Comparison of ENCODE assay signal across 8 cellular contexts in the genomic region with DNA sequence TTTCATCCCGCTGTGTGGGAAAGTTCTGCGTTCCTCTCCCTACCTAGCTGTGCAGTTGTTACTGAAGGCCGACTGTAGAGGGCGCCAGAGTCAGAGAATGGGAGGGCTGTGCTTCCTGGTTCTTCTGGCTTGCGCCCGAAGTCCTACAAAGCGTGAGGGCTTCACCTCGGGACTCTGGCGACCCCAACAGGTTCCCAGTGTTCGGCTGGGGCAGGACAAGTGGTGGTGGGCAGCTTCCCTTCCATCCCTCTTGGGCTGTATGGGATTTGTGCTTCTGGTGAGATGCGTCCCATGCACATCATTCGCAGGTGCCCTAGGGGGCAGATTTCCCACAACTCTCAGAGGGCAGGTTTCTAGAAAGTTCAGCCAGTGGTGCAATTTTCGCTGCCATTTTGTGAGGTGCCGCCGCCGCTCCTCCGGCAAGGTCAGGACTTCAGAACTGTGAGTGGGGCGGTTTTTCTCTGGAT. TPM values are rescaled to one million over a fixed set of nuclear protein-coding genes. Genes with fewer than 3 reads are reported as not detected.
DNase-seq lines count a peak whose midpoint lies in the region; ATAC-seq and TF ChIP-seq lines count a peak whose summit lies in the region.

No MANE protein-coding gene starts in this region.

- no peaks in the 10 kb centered on the region for H3K36me3 Mint-ChIP-seq in CD8-positive, alpha-beta memory T cell

- POLR2A ChIA-PET in CD8-positive, alpha-beta memory T cell (lab: Charles Lee): no interaction called here

- no peaks in the 10 kb centered on the region for H3K4me1 ChIP-seq in CD8-positive, alpha-beta memory T cell (ENCODE audit: insufficient read depth, low read length)
- H3K4me1 ChIP-seq in mammary epithelial cell (ENCODE audit: insufficient read depth, low read length): no peaks in the 10 kb centered on the region

- in situ Hi-C loops in mammary epithelial cell (cut with MboI; ENCODE audit: low sequenced_read_pairs in 2 of 2): no loop called here

- peak overlapping the region in 4 of 7 donors; percentile 0 to 37 (median 18) for H3K4me3 Mint-ChIP-seq in CD8-positive, alpha-beta memory T cell

- H3K4me1 Mint-ChIP-seq in CD8-positive, alpha-beta memory T cell: peaks cover 0 to 4% (median 0%) of the 10 kb centered on the region in 3 donors

- H2AFZ ChIP-seq in mammary epithelial cell (ENCODE audit: low read depth, low read length): no peak overlapping the region

- no peak overlapping the region for H3K4me2 ChIP-seq in mammary epithelial cell (ENCODE audit: insufficient read depth, low read depth, low read length)

- no TSS peak for BruUV-seq in mammary epithelial cell (replicated peaks; lab: Mats Ljungman, UMichigan)

- no peak overlapping the region for H3K27ac Mint-ChIP-seq in CD8-positive, alpha-beta memory T cell

- H4K20me1 ChIP-seq in mammary epithelial cell (ENCODE audit: insufficient read depth, low read length): no peaks in the 10 kb centered on the region

- peak; percentile 68 for ATAC-seq in GM21529 (IDR thresholded peaks at IDR 0.05; ENCODE audit: unreplicated experiment)
- ATAC-seq in HG02588 (IDR thresholded peaks at IDR 0.05; ENCODE audit: unreplicated experiment): no peak
- no peak for ATAC-seq in GM21360 (IDR thresholded peaks at IDR 0.05; ENCODE audit: unreplicated experiment)

- H3K27ac ChIP-seq in CD8-positive, alpha-beta memory T cell (ENCODE audit: low read depth, low read length): no peak overlapping the region
- no peak overlapping the region for H3K27ac ChIP-seq in mammary epithelial cell (ENCODE audit: insufficient read depth, low read depth, low read length)

- dilution Hi-C loops in mammary epithelial cell (cut with HindIII; ENCODE audit: low sequenced_read_pairs): no loop called here

- no peaks in the 10 kb centered on the region for H3K36me3 ChIP-seq in CD8-positive, alpha-beta memory T cell (ENCODE audit: insufficient read depth, low read length)
- no peaks in the 10 kb centered on the region for H3K36me3 ChIP-seq in mammary epithelial cell (ENCODE audit: insufficient read depth, low read length)

- H3K79me2 ChIP-seq in mammary epithelial cell (ENCODE audit: insufficient read depth, low read length): no peaks in the 10 kb centered on the region

- CTCF ChIA-PET in CD8-positive, alpha-beta memory T cell (lab: Charles Lee): no interaction called here
- CTCF ChIA-PET in mammary epithelial cell (lab: Charles Lee; ENCODE audit: low non-redundant PET): no interaction called here

- peaks cover 1 to 4% of the 10 kb centered on the region in 2 donors for H3K27me3 Mint-ChIP-seq in CD8-positive, alpha-beta memory T cell

- no peak overlapping the region for H3K9ac ChIP-seq in mammary epithelial cell (ENCODE audit: insufficient read depth, low read length)

- H3K27me3 ChIP-seq in CD8-positive, alpha-beta memory T cell (ENCODE audit: insufficient read depth, low read length, poor library complexity, severe bottlenecking): no peaks in the 10 kb centered on the region
- no peaks in the 10 kb centered on the region for H3K27me3 ChIP-seq in mammary epithelial cell (ENCODE audit: insufficient read depth, low read length)

- H3K4me3 ChIP-seq in CD8-positive, alpha-beta memory T cell (ENCODE audit: low read length): no peak overlapping the region
- no peak overlapping the region for H3K4me3 ChIP-seq in mammary epithelial cell (replicated peaks in 1 of 3; ENCODE audit: insufficient read depth in 1 of 3, low read depth in 2 of 3, low read length in 3 of 3)

- no peaks in the 10 kb centered on the region for H3K9me3 Mint-ChIP-seq in CD8-positive, alpha-beta memory T cell

- TF ChIP-seq CTCF in mammary epithelial cell (conservative IDR thresholded peaks at IDR 0.05 in 1 of 2, IDR thresholded peaks at IDR 0.05 in 1 of 2; ENCODE audit: extremely low read depth in 1 of 2, insufficient read depth in 1 of 2, low read depth in 1 of 2, low read length in 2 of 2): peak; percentile 21 to 40

- no peaks in the 10 kb centered on the region for H3K9me3 ChIP-seq in CD8-positive, alpha-beta memory T cell (ENCODE audit: low read length)
- no peaks in the 10 kb centered on the region for H3K9me3 ChIP-seq in mammary epithelial cell (replicated peaks; ENCODE audit: insufficient read depth, low read length)

- DNase-seq in CD8-positive, alpha-beta memory T cell: peak in 4 of 5 donors; percentile 1 to 40 (median 6)
- DNase-seq in RKO (ENCODE audit: low spot score) (peak; percentile 38), mammary epithelial cell (no peak), NCI-H1105 treated with DMSO at 0.1 percent for 48 hours (lab: John Stamatoyannopoulos, UW) (no peak)
- DNase-seq in stimulated activated CD4-positive, alpha-beta T cell treated with anti-CD3 and anti-CD28 coated beads, Interleukin-12 subunit alpha, Interleukin-12 subunit beta, amount 100 ng/mL, for 24 hours (ENCODE audit: low read depth in 2 of 2): peak; percentile 23 to 61

- 90% methylated on average over 12 of the region's 18 CpGs for whole genome bisulfite sequencing in mammary epithelial cell (ENCODE audit: low coverage, missing lambda C conversion rate)

- intact Hi-C loops in mammary epithelial cell (cut with micrococcal nuclease): no loop called here

RNA-seq across cellular contexts. Expression of a gene that starts 27.3 kb away (rescaled TPM):
- not detected for total RNA-seq in CD8-positive, alpha-beta memory T cell
- polyA plus RNA-seq in CD8-positive, alpha-beta memory T cell: not detected
- total RNA-seq in mammary epithelial cell: not detected
- not detected for polyA plus RNA-seq in mammary epithelial cell
- polyA minus RNA-seq in mammary epithelial cell: not detected

RNA-seq across cellular contexts. Expression of a gene that starts 27.3 kb away (rescaled TPM):
- not detected for total RNA-seq in CD8-positive, alpha-beta memory T cell
- polyA plus RNA-seq in CD8-positive, alpha-beta memory T cell: not detected
- total RNA-seq in mammary epithelial cell: not detected
- polyA plus RNA-seq in mammary epithelial cell: not detected
- polyA minus RNA-seq in mammary epithelial cell: not detected

RNA-seq across cellular contexts. Expression of a gene that starts 44.6 kb away (rescaled TPM):
- not detected for total RNA-seq in CD8-positive, alpha-beta memory T cell
- not detected for polyA plus RNA-seq in CD8-positive, alpha-beta memory T cell
- total RNA-seq in mammary epithelial cell: not detected
- polyA plus RNA-seq in mammary epithelial cell: not detected
- polyA minus RNA-seq in mammary epithelial cell: not detected

Comparison
In these comparisons a context has a peak if more than half of its experiments do, and no peak if none do; other contexts are left out.
1. DNase-seq: peak in CD8-positive, alpha-beta memory T cell (4 of 5), RKO (single experiment) and stimulated activated CD4-positive, alpha-beta T cell treated with anti-CD3 and anti-CD28 coated beads, Interleukin-12 subunit alpha, Interleukin-12 subunit beta, amount 100 ng/mL, for 24 hours (2 of 2); none in mammary epithelial cell (single experiment) and NCI-H1105 treated with DMSO at 0.1 percent for 48 hours (single experiment).